ENCODE assay signal across 7 cellular contexts in the genomic region with DNA sequence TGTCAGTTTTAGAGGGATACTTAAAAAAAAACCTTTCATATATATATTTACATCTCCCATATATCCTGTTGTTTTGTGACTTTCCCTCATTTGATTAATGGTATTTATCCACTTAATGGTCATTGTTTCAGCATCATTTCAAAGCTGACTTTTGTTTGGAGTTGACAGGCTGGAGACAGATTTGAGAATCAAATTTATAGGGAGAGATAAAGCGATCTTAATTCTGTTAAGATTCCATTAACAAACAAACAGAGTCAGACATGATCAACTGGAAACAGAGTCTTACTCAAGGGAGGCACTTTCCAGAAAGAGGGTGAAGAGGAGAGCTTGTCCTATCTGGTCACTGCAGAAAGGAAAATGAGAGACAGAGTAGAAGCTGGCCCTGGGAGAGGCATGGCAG.
"Had no signal": no experiment of that assay in that cellular context is flagged by ENCODE, and none has a peak within 500 bp of the region (broad histone marks: within the 10 kb centered on the region; RNA-seq: fewer than 3 reads in every experiment).

No MANE protein-coding gene starts in this region.

- H3K4me1 Mint-ChIP-seq: IgD-negative memory B cell had no signal

- H3K27ac Mint-ChIP-seq: HFFc6, IgD-negative memory B cell had no signal

- DNase-seq: GM23248, GOT3, H7, HFFc6 had no signal

- H3K27me3 Mint-ChIP-seq: IgD-negative memory B cell had no signal

- H3K36me3 Mint-ChIP-seq: IgD-negative memory B cell had no signal

- H3K4me3 Mint-ChIP-seq: HFFc6, IgD-negative memory B cell had no signal

- H3K9me3 ChIP-seq: HAP-1 had no signal

- H3K4me3 ChIP-seq: GM23248, HAP-1 had no signal

- H3K9ac ChIP-seq: GM23248 had no signal

- H3K27ac ChIP-seq: GM23248, HL-60 had no signal

- H3K4me1 ChIP-seq: HAP-1 had no signal

- H3K36me3 ChIP-seq: HAP-1 had no signal

- H2AFZ ChIP-seq: GM23248 had no signal
